In the genomic region with DNA sequence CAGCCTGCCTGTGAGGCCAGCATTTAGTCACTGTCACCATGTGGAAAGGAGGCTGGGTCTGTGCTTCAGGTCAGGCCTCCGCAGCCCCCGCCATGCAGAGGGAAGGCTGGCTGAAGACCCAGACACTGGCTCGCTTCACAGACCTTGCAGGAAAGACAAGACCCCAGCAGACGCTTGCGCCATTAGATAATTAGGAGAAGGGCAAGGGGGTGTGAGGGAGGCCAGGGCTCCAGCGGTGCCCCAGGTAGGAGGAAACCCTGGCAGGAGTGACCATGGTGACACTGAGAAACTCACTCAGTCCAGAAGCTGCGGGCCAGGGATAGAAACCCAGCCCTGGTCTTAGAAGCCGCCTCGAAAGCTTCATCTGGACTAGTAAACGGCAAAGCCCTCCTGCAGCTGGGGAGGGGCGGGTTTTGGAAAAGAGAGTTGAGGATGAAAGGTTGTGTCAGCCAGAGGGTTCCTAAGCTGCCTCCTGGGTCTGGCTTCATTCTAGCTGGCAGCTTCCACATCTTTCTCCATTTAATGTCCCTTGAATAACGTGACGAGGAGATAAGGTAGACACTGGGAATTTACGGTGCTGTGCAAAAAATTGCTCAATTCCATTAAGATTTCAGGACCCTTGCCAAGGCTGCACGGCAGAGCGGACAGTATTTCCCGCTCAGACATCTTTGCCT, we compare ENCODE assay signal across 10 cellular contexts.
"Had no signal": no experiment of that assay in that cellular context is flagged by ENCODE, and none has a peak within 500 bp of the region (broad histone marks: within the 10 kb centered on the region; RNA-seq: fewer than 3 reads in every experiment).

No MANE protein-coding gene starts in this region.

- H2AFZ ChIP-seq: parathyroid adenoma had no signal

- H3K79me2 ChIP-seq: parathyroid adenoma had no signal

- H3K9me3 ChIP-seq: left lung had no signal

- H3K27me3 ChIP-seq: left lung had no signal

- DNase-seq: activated CD4-positive, alpha-beta T cell treated with anti-CD3 and anti-CD28 coated beads, Interleukin-2, amount 50 U/mL, for 48 hours; activated naive CD4-positive, alpha-beta T cell treated with anti-CD3 and anti-CD28 coated beads, Interleukin-2, amount 50 U/mL, for 16 hours; activated T-cell treated with anti-CD3 and anti-CD28 coated beads, Interleukin-2, amount 50 U/mL, for 1 hour; endodermal cell; islet precursor cell; mesendoderm; nephron progenitor cell; T-helper 9 cell had no signal

- H3K4me1 ChIP-seq: parathyroid adenoma had no signal

- H3K36me3 ChIP-seq: left lung had no signal

- H3K27ac ChIP-seq: left lung, parathyroid adenoma had no signal

- H3K4me3 ChIP-seq: left lung had no signal
